Comparison of ENCODE assay signal across 17 cellular contexts in genomic region chr11:68663482-68664010, GRCh38. TPM values are rescaled to one million over a fixed set of nuclear protein-coding genes. Genes with fewer than 3 reads are reported as not detected.
"Had no signal": no experiment of that assay in that cellular context is flagged by ENCODE, and none has a peak within 500 bp of the region (broad histone marks: within the 10 kb centered on the region; RNA-seq: fewer than 3 reads in every experiment).

No MANE protein-coding gene starts in this region.

- H3K4me3 ChIP-seq: dorsolateral prefrontal cortex, hepatocyte, mucosa of descending colon, right atrium auricular region, smooth muscle cell, suprapubic skin, tibial artery had no signal

- H3K4me2 ChIP-seq: hepatocyte, smooth muscle cell had no signal

- H3K36me3 ChIP-seq: right atrium auricular region, suprapubic skin, tibial artery had no signal

- H3K9me3 ChIP-seq: mucosa of descending colon, right atrium auricular region, suprapubic skin, tibial artery had no signal

- DNase-seq: cortex of kidney; effector CD8-positive, alpha-beta T cell; foreskin melanocyte; head of caudate nucleus; stimulated activated CD4-positive, alpha-beta T cell treated with anti-CD3 and anti-CD28 coated beads, Interleukin-4, amount 100 ng/mL, for 1 hour; stimulated activated CD8-positive, alpha-beta memory T cell treated with anti-CD3 and anti-CD28 coated beads, Interleukin-4, amount 100 ng/mL, for 48 hours; stimulated activated naive CD8-positive, alpha-beta T cell treated with anti-CD3 and anti-CD28 coated beads, Interleukin-15, Interleukin-2, amounts not matched to agents 100 U/mL and 50 U/mL, for 24 hours had no signal

- H3K27me3 ChIP-seq: hepatocyte, right atrium auricular region had no signal

- ATAC-seq: mucosa of descending colon; naive thymus-derived CD8-positive, alpha-beta T cell; stimulated activated effector memory CD8-positive, alpha-beta T cell treated with anti-CD3 and anti-CD28 coated beads, Interleukin-12 subunit alpha, Interleukin-12 subunit beta, amount 100 ng/mL, for 72 hours; stimulated activated naive CD8-positive, alpha-beta T cell treated with anti-CD3 and anti-CD28 coated beads, Interleukin-15, Interleukin-2, amounts not matched to agents 100 U/mL and 50 U/mL, for 24 hours had no signal

- H2AFZ ChIP-seq: hepatocyte had no signal

- H3K27ac ChIP-seq: dorsolateral prefrontal cortex, hepatocyte, right atrium auricular region, suprapubic skin, tibial artery had no signal

- H3K79me2 ChIP-seq: hepatocyte had no signal

RNA-seq across cellular contexts. Expression of gene GAL, which starts 20.8 kb away (rescaled TPM):
- total RNA-seq: naive thymus-derived CD8-positive, alpha-beta T cell; osteocyte; right atrium auricular region had no signal
- polyA plus RNA-seq: naive thymus-derived CD8-positive, alpha-beta T cell had no signal
